In genomic region chr1:151198254-151199127, GRCh38 we compare ENCODE assay signal across 8 cellular contexts. TPM values are rescaled to one million over a fixed set of nuclear protein-coding genes. Genes with fewer than 3 reads are reported as not detected.
DNase-seq lines count a peak whose midpoint lies in the region; ATAC-seq and TF ChIP-seq lines count a peak whose summit lies in the region.

A gene with protein sequence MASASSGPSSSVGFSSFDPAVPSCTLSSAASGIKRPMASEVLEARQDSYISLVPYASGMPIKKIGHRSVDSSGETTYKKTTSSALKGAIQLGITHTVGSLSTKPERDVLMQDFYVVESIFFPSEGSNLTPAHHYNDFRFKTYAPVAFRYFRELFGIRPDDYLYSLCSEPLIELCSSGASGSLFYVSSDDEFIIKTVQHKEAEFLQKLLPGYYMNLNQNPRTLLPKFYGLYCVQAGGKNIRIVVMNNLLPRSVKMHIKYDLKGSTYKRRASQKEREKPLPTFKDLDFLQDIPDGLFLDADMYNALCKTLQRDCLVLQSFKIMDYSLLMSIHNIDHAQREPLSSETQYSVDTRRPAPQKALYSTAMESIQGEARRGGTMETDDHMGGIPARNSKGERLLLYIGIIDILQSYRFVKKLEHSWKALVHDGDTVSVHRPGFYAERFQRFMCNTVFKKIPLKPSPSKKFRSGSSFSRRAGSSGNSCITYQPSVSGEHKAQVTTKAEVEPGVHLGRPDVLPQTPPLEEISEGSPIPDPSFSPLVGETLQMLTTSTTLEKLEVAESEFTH (plus strand): TSS chr1:151198552. CDS start chr1:151198997, 445 bp downstream.

- peaks cover 34 to 46% (median 40%) of the 10 kb centered on the region in 3 donors for H3K4me1 Mint-ChIP-seq in naive B cell
- H3K4me1 Mint-ChIP-seq in stimulated activated memory B cell treated with anti-CD40 and anti-IgM and Interleukin-4, amounts not matched to agents 10 μg/mL and 1 μg/mL and 100 μg/mL, for 72 hours, result peaks cover 42% of the 10 kb centered on the region

- H3K9ac ChIP-seq in DND-41 (ENCODE audit: low read depth, low read length), result peak within 1 kb of the TSS; percentile 75
- peak within 1 kb of the TSS; percentile 98 for H3K9ac ChIP-seq in GM23248

- peak within 1 kb of the TSS; percentile 93 for H3K27ac ChIP-seq in DND-41 (ENCODE audit: low read length)
- peak within 1 kb of the TSS; percentile 93 for H3K27ac ChIP-seq in GM23248

- no peaks in the 10 kb centered on the region for H3K9me3 ChIP-seq in DND-41 (ENCODE audit: insufficient read depth, low read length, severe bottlenecking)
- no peaks in the 10 kb centered on the region for H3K9me3 ChIP-seq in GM23248 (ENCODE audit: low read depth)

- H3K79me2 ChIP-seq in DND-41 (ENCODE audit: insufficient read depth, low read length), result peaks cover 50% of the 10 kb centered on the region
- H3K79me2 ChIP-seq in GM23248 (ENCODE audit: insufficient read depth), result peaks cover 52% of the 10 kb centered on the region

- H3K4me1 ChIP-seq in DND-41 (ENCODE audit: insufficient read depth, low read length), result peaks cover 37% of the 10 kb centered on the region
- H3K4me1 ChIP-seq in GM23248 (ENCODE audit: insufficient read depth), result peaks cover 34% of the 10 kb centered on the region

- in situ Hi-C loops in GM23248 (cut with MboI), result no loop called here

- H2AFZ ChIP-seq in DND-41 (ENCODE audit: low read depth, low read length) (peak within 1 kb of the TSS; percentile 84), GM23248 (peak within 1 kb of the TSS; percentile 71)

- ATAC-seq in DND-41 (ENCODE audit: insufficient read depth, low read depth) (peak; percentile 93), naive B cell (ENCODE audit: low read depth in 2 of 2) (peak; percentile 91 to 94)
- ATAC-seq in stimulated activated memory B cell treated with anti-CD40 and anti-IgM and Interleukin-4, amounts not matched to agents 10 μg/mL and 1 μg/mL and 100 μg/mL, for 72 hours, result peak; percentile 97

- WGBS in GM23248 (ENCODE audit: low coverage in 1 of 2, low lambda C conversion rate in 2 of 2, missing lambda C conversion rate in 2 of 2), 2 experiments, result 1 to 2% methylated on average over 60 of the region's 60 CpGs

- peaks cover 28% of the 10 kb centered on the region; the same call in 1 of the 2 replicates for H4K20me1 ChIP-seq in DND-41 (ENCODE audit: insufficient read depth, low read length)
- H4K20me1 ChIP-seq in GM23248 (ENCODE audit: insufficient read depth), result no peaks in the 10 kb centered on the region; the same call in 1 of the 2 replicates

- H3F3A ChIP-seq in GM23248 (ENCODE audit: insufficient read depth), result peaks cover 46% of the 10 kb centered on the region

- H3K36me3 Mint-ChIP-seq in naive B cell, result peaks cover 0 to 9% of the 10 kb centered on the region in 2 donors
- H3K36me3 Mint-ChIP-seq in stimulated activated memory B cell treated with anti-CD40 and anti-IgM and Interleukin-4, amounts not matched to agents 10 μg/mL and 1 μg/mL and 100 μg/mL, for 72 hours, result peaks cover 19% of the 10 kb centered on the region

- peak within 1 kb of the TSS; percentile 75 for H3K4me2 ChIP-seq in DND-41 (ENCODE audit: insufficient read depth, low read length)
- peak within 1 kb of the TSS; percentile 86 for H3K4me2 ChIP-seq in GM23248 (ENCODE audit: unreplicated experiment)

- H3K27ac Mint-ChIP-seq in naive B cell, result peak within 1 kb of the TSS; percentile 96 to 99 (median 98)
- H3K27ac Mint-ChIP-seq in stimulated activated memory B cell treated with anti-CD40 and anti-IgM and Interleukin-4, amounts not matched to agents 10 μg/mL and 1 μg/mL and 100 μg/mL, for 72 hours, result peak within 1 kb of the TSS; percentile 99

- peaks cover 0 to 5% (median 0%) of the 10 kb centered on the region in 3 donors for H3K27me3 Mint-ChIP-seq in naive B cell
- no peaks in the 10 kb centered on the region for H3K27me3 Mint-ChIP-seq in stimulated activated memory B cell treated with anti-CD40 and anti-IgM and Interleukin-4, amounts not matched to agents 10 μg/mL and 1 μg/mL and 100 μg/mL, for 72 hours

- peak within 1 kb of the TSS; percentile 93 to 100 (median 98) for H3K4me3 Mint-ChIP-seq in naive B cell
- peak within 1 kb of the TSS; percentile 99 for H3K4me3 Mint-ChIP-seq in stimulated activated memory B cell treated with anti-CD40 and anti-IgM and Interleukin-4, amounts not matched to agents 10 μg/mL and 1 μg/mL and 100 μg/mL, for 72 hours

- peaks cover 23% of the 10 kb centered on the region for H3K36me3 ChIP-seq in DND-41 (ENCODE audit: insufficient read depth, low read length)
- H3K36me3 ChIP-seq in GM23248 (ENCODE audit: low read depth), result peaks cover 9% of the 10 kb centered on the region; the same call in 1 of the 2 replicates

- TF ChIP-seq CTCF in DND-41 (IDR thresholded peaks at IDR 0.05; ENCODE audit: borderline replicate concordance, extremely low read depth, low read length, poor library complexity, severe bottlenecking), result no peak

- no peaks in the 10 kb centered on the region for H3K9me2 ChIP-seq in GM23248 (ENCODE audit: insufficient read depth)

- H3K4me3 ChIP-seq in DND-41 (ENCODE audit: low read depth in 1 of 2, low read length in 2 of 2) (peak within 1 kb of the TSS; percentile 98), GM23248 (peak within 1 kb of the TSS; percentile 100)

- DNase-seq in DND-41 (peak; percentile 98), GM23248 (peak; percentile 99), LHCN-M2 (ENCODE audit: low read depth) (peak; percentile 99), RPMI8226 (peak; percentile 99), fibroblast of gingiva (ENCODE audit: low read depth) (peak; percentile 98), naive B cell (peak; percentile 96)
- DNase-seq in activated T-helper 1 cell treated with anti-CD3 and anti-CD28 coated beads, Interleukin-2, amount 50 U/mL, for 16 hours (ENCODE audit: low read depth in 1 of 2, low spot score in 1 of 2), result peak; percentile 98 to 99

- no peaks in the 10 kb centered on the region for H3K9me3 Mint-ChIP-seq in naive B cell
- H3K9me3 Mint-ChIP-seq in stimulated activated memory B cell treated with anti-CD40 and anti-IgM and Interleukin-4, amounts not matched to agents 10 μg/mL and 1 μg/mL and 100 μg/mL, for 72 hours, result no peaks in the 10 kb centered on the region

- H3K27me3 ChIP-seq in DND-41 (ENCODE audit: insufficient read depth, low read length, poor library complexity) (no peaks in the 10 kb centered on the region), GM23248 (replicated peaks; ENCODE audit: insufficient read depth) (no peaks in the 10 kb centered on the region)

RNA-seq across cellular contexts. Expression of the gene that starts here (rescaled TPM):
- total RNA-seq in GM23248 (2014; rRNA removed; shearing (Covaris generic)), result 53.5 and 62.8 TPM in 2 replicates
- polyA plus RNA-seq in GM23248 (2016; fragmentation: Nextera tagmentation; extraction: Ambion mirVana) (33.9 and 35.1 TPM in 2 replicates), naive B cell (ENCODE audit: low read depth in 6 of 6) (10 to 100 TPM; 17.0 to 22.9 (median 19.7) TPM)
- total RNA-seq in LHCN-M2 (2014; rRNA removed), result 48.9 and 49.7 TPM in 2 replicates
- polyA plus RNA-seq in LHCN-M2 (2012), result 33.5 TPM

Comparison
In these comparisons a context has a peak if more than half of its experiments do, and no peak if none do; other contexts are left out.
1. Peak in every context shown above with its lines: DNase-seq, ATAC-seq, H3K4me3 ChIP-seq and H3K27ac ChIP-seq.